ENCODE assay signal across 18 cellular contexts in the genomic region with DNA sequence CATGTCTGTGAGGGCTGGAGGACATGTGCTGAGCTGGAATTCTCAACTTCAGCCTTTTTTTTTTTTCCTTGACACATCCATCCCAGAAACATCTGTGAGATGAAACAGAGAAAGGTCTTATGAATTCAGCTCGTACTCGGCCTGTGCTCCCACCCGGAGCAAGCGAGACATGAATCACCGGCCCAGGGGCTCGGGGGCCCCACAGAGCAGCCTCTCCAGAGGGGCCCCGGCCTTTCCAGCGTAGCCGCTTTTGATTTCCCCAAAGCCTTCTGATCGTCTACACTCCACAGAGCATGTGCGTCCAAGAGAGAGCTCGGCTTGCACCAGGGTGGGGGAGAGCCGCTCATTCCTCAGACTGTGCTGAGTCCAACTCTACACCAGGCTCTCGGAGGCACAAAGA.
DNase-seq lines count a peak whose midpoint lies in the region; ATAC-seq, FAIRE-seq and TF ChIP-seq lines count a peak whose summit lies in the region.
"Had no signal": no experiment of that assay in that cellular context is flagged by ENCODE, and none has a peak within 500 bp of the region (broad histone marks: within the 10 kb centered on the region; RNA-seq: fewer than 3 reads in every experiment).

No MANE protein-coding gene starts in this region.

- H2AFZ ChIP-seq in astrocyte (ENCODE audit: low read depth, low read length) = no peak overlapping the region
- H2AFZ ChIP-seq in hepatocyte = no peak overlapping the region
- peak overlapping the region; percentile 19 for H2AFZ ChIP-seq in neuronal stem cell (ENCODE audit: low read length)

- H3K79me2 ChIP-seq in astrocyte (ENCODE audit: insufficient read depth, low read length) (no peaks in the 10 kb centered on the region), hepatocyte (no peaks in the 10 kb centered on the region)

- H3K36me3 ChIP-seq in astrocyte (ENCODE audit: insufficient read depth, low read length) (no peaks in the 10 kb centered on the region), hepatocyte (replicated peaks; ENCODE audit: insufficient read depth, low read depth) (no peaks in the 10 kb centered on the region), neuronal stem cell (replicated peaks in 1 of 2; ENCODE audit: control insufficient read depth in 2 of 2, insufficient read depth in 2 of 2, low read length in 2 of 2) (no peaks in the 10 kb centered on the region), transverse colon (no peaks in the 10 kb centered on the region)
- H3K36me3 ChIP-seq: BLaER1 treated with 17β-estradiol and CSF1 and Interleukin-3, amounts not matched to agents 10 nM and 100 nM had no signal

- no peaks in the 10 kb centered on the region for H3K36me3 Mint-ChIP-seq in astrocyte (ENCODE audit: low read depth, unreplicated experiment)
- H3K36me3 Mint-ChIP-seq: CD8-positive, alpha-beta T cell had no signal

- H3K9me3 ChIP-seq in astrocyte (ENCODE audit: insufficient read depth, low read depth, low read length) (no peaks in the 10 kb centered on the region), hepatocyte (ENCODE audit: low read depth) (no peaks in the 10 kb centered on the region), neuronal stem cell (replicated peaks in 1 of 2; ENCODE audit: control insufficient read depth in 2 of 2, insufficient read depth in 1 of 2, low read depth in 1 of 2, low read length in 2 of 2) (no peaks in the 10 kb centered on the region), transverse colon (no peaks in the 10 kb centered on the region)
- H3K9me3 ChIP-seq: BLaER1 treated with 17β-estradiol and CSF1 and Interleukin-3, amounts not matched to agents 10 nM and 100 nM had no signal

- H3K27me3 ChIP-seq in astrocyte (ENCODE audit: insufficient read depth, low read length) (no peaks in the 10 kb centered on the region), hepatocyte (no peaks in the 10 kb centered on the region), neuronal stem cell (ENCODE audit: control insufficient read depth in 3 of 3, insufficient read depth in 3 of 3, low read depth in 1 of 3, low read length in 3 of 3) (no peaks in the 10 kb centered on the region), transverse colon (no peaks in the 10 kb centered on the region)
- H3K27me3 ChIP-seq: BLaER1 treated with 17β-estradiol and CSF1 and Interleukin-3, amounts not matched to agents 10 nM and 100 nM had no signal

- ATAC-seq in GM21737 (IDR thresholded peaks at IDR 0.05; ENCODE audit: unreplicated experiment) (no peak), GM18498 (IDR thresholded peaks at IDR 0.05; ENCODE audit: unreplicated experiment) (no peak)
- ATAC-seq: CD8-positive, alpha-beta T cell had no signal

- no peak overlapping the region for H2BK12ac ChIP-seq in neuronal stem cell (ENCODE audit: low read length)

- no peak overlapping the region for H4K8ac ChIP-seq in neuronal stem cell (ENCODE audit: low read depth, low read length)

- no peak for TF ChIP-seq POLR2A in transverse colon (IDR thresholded peaks at IDR 0.05)

- H3K23ac ChIP-seq in neuronal stem cell (ENCODE audit: low read depth, low read length, poor library complexity) = no peak overlapping the region

- intact Hi-C loops in transverse colon (cut with DNase I; ENCODE audit: low total_unique reads) = no loop called here

- DNase-seq in astrocyte (ENCODE audit: low read depth) = peak; percentile 40
- peak; percentile 65 for DNase-seq in hepatocyte (ENCODE audit: low spot score)
- DNase-seq in neuronal stem cell (ENCODE audit: low spot score) = no peak
- peak; percentile 12 for DNase-seq in smooth muscle cell of the brain vasculature (ENCODE audit: low read depth, low spot score)
- DNase-seq in transverse colon = no peak
- no peak for DNase-seq in GM19239 (ENCODE audit: insufficient read length, low spot score)
- DNase-seq: Calu3; CD8-positive, alpha-beta T cell; GF-D8; H7; NCI-H1105; NCI-H2081 treated with DMSO at 0.1 percent for 48 hours; NCI-H748 treated with DMSO at 0.1 percent for 48 hours; SHP77 had no signal

- H3K9ac ChIP-seq in astrocyte (ENCODE audit: low read length) (no peak overlapping the region), neuronal stem cell (ENCODE audit: low read depth, low read length, poor library complexity) (no peak overlapping the region)
- H3K9ac ChIP-seq: BLaER1 treated with 17β-estradiol and CSF1 and Interleukin-3, amounts not matched to agents 10 nM and 100 nM had no signal

- H4K91ac ChIP-seq in neuronal stem cell (ENCODE audit: low read depth, low read length, poor library complexity) = no peak overlapping the region

- FAIRE-seq in astrocyte (lab: Jason Lieb, UNC) = no peak
- no peak for FAIRE-seq in GM19239 (lab: Jason Lieb, UNC)

- H3K27ac Mint-ChIP-seq in astrocyte (ENCODE audit: unreplicated experiment) = no peak overlapping the region
- H3K27ac Mint-ChIP-seq: CD8-positive, alpha-beta T cell had no signal

- H3K4me1 Mint-ChIP-seq in astrocyte (ENCODE audit: low read depth, unreplicated experiment) = peaks cover 16% of the 10 kb centered on the region

- H3K79me1 ChIP-seq in neuronal stem cell (ENCODE audit: low read depth, low read length) = no peaks in the 10 kb centered on the region

- no peak for TF ChIP-seq EP300 in transverse colon (IDR thresholded peaks at IDR 0.05; ENCODE audit: low read depth)

- H3K4me1 ChIP-seq in astrocyte (ENCODE audit: insufficient read depth, low read length) (peaks cover 37% of the 10 kb centered on the region), hepatocyte (ENCODE audit: insufficient read depth) (peaks cover 6% of the 10 kb centered on the region), neuronal stem cell (ENCODE audit: control insufficient read depth in 2 of 2, insufficient read depth in 1 of 2, low read depth in 1 of 2, low read length in 2 of 2) (peaks cover 17 to 20% of the 10 kb centered on the region in 2 donors), transverse colon (peaks cover 0 to 8% (median 2%) of the 10 kb centered on the region in 4 donors)

- H2BK15ac ChIP-seq in neuronal stem cell (ENCODE audit: low read length) = no peak overlapping the region

- no peak overlapping the region for H2AK5ac ChIP-seq in neuronal stem cell (ENCODE audit: low read depth, low read length)

- H3K9me2 ChIP-seq in hepatocyte (replicated peaks; ENCODE audit: insufficient read depth) = no peaks in the 10 kb centered on the region

- in situ Hi-C loops in transverse colon (cut with MboI; ENCODE audit: low pct_ligation_motif_present in 1 of 4, low pct_unique_long_range_greater_than_20kb in 1 of 4, low sequenced_read_pairs in 3 of 4) = no loop called here

- H3K27me3 Mint-ChIP-seq in astrocyte (ENCODE audit: low read depth, unreplicated experiment) = peaks cover 21% of the 10 kb centered on the region

- H3K4me2 ChIP-seq in astrocyte (ENCODE audit: low read length) = peak overlapping the region; percentile 39
- peak overlapping the region; percentile 34 for H3K4me2 ChIP-seq in hepatocyte
- H3K4me2 ChIP-seq in neuronal stem cell (ENCODE audit: insufficient read depth, low read length, poor library complexity, severe bottlenecking) = no peak overlapping the region
- H3K4me2 ChIP-seq: BLaER1 treated with 17β-estradiol and CSF1 and Interleukin-3, amounts not matched to agents 10 nM and 100 nM had no signal

- no peak overlapping the region for H3K4me3 ChIP-seq in astrocyte (ENCODE audit: insufficient read depth, low read depth, low read length)
- H3K4me3 ChIP-seq in hepatocyte = no peak overlapping the region
- no peak overlapping the region for H3K4me3 ChIP-seq in neuronal stem cell (ENCODE audit: low read length in 2 of 2)
- H3K4me3 ChIP-seq in transverse colon = no peak overlapping the region
- H3K4me3 ChIP-seq: BLaER1 treated with 17β-estradiol and CSF1 and Interleukin-3, amounts not matched to agents 10 nM and 100 nM; SK-N-MC had no signal

- no peak overlapping the region for H3K27ac ChIP-seq in astrocyte (ENCODE audit: low read depth, low read length)
- H3K27ac ChIP-seq in hepatocyte = peak overlapping the region; percentile 15
- no peak overlapping the region for H3K27ac ChIP-seq in neuronal stem cell (replicated peaks; ENCODE audit: low read length)
- no peak overlapping the region for H3K27ac ChIP-seq in transverse colon
- H3K27ac ChIP-seq: BLaER1 treated with 17β-estradiol and CSF1 and Interleukin-3, amounts not matched to agents 10 nM and 100 nM; SK-N-MC had no signal

- WGBS in hepatocyte (ENCODE audit: low lambda C conversion rate, missing lambda C conversion rate) = 43% methylated on average over 14 of the region's 14 CpGs
- no CpG with 5 or more reads among the region's 14 CpGs for WGBS in neuronal stem cell (ENCODE audit: extremely low coverage in 2 of 2, insufficient read length in 2 of 2, insufficient replicate concordance in 1 of 2), 2 donors
- 88 to 100% methylated on average over 2 to 13 of the region's 14 CpGs for WGBS in transverse colon (ENCODE audit: low coverage in 1 of 2), 2 donors

- no peak overlapping the region for H2BK120ac ChIP-seq in neuronal stem cell (ENCODE audit: low read depth, low read length)

- H3K18ac ChIP-seq in neuronal stem cell (ENCODE audit: low read length) = no peak overlapping the region

- H2BK5ac ChIP-seq in neuronal stem cell (ENCODE audit: low read length) = no peak overlapping the region

- H3K9me3 Mint-ChIP-seq in astrocyte (ENCODE audit: unreplicated experiment) = peaks cover 2% of the 10 kb centered on the region
- H3K9me3 Mint-ChIP-seq: CD8-positive, alpha-beta T cell had no signal

- H4K20me1 ChIP-seq in astrocyte (ENCODE audit: insufficient read depth, low read length) = peaks cover 38% of the 10 kb centered on the region
- H4K20me1 ChIP-seq in hepatocyte (ENCODE audit: insufficient read depth, poor library complexity, severe bottlenecking) = no peaks in the 10 kb centered on the region
- H4K20me1 ChIP-seq: BLaER1 treated with 17β-estradiol and CSF1 and Interleukin-3, amounts not matched to agents 10 nM and 100 nM had no signal

- no peak overlapping the region for H3K4ac ChIP-seq in neuronal stem cell (ENCODE audit: low read length)

- no peak overlapping the region for H3K4me3 Mint-ChIP-seq in astrocyte (ENCODE audit: unreplicated experiment)
- H3K4me3 Mint-ChIP-seq: CD8-positive, alpha-beta T cell had no signal

- no peak for TF ChIP-seq CTCF in astrocyte (IDR thresholded peaks at IDR 0.05; ENCODE audit: insufficient read depth, low read depth, low read length)
- no peak for TF ChIP-seq CTCF in hepatocyte (IDR thresholded peaks at IDR 0.05; ENCODE audit: poor library complexity)
- TF ChIP-seq CTCF in transverse colon (IDR thresholded peaks at IDR 0.05) = no peak

- no peak overlapping the region for H3K14ac ChIP-seq in neuronal stem cell (ENCODE audit: low read length)

Comparison
In these comparisons a context has a peak if more than half of its experiments do, and no peak if none do; other contexts are left out.
1. DNase-seq: peak in astrocyte (single experiment), hepatocyte (single experiment) and smooth muscle cell of the brain vasculature (single experiment); none in neuronal stem cell (single experiment), transverse colon (single experiment) and GM19239 (single experiment).